In genomic region chr3:194685723-194686413, GRCh38 we compare ENCODE assay signal across 1 cellular context.
TF ChIP-seq lines count a peak whose summit lies in the region.

FAM43A (plus strand) TSS chr3:194685883; CDS start chr3:194686827, 944 bp downstream.

TF ChIP-seq in K562, 482 proteins besides CTCF, POLR2A, EP300 and RAD21 (continued from another document and continues in another):
- TF ChIP-seq ZNF407 (IDR thresholded peaks at IDR 0.05; ENCODE audit: low read depth) (no peak), TFAM (CRISPR knock-in tag; conservative IDR thresholded peaks at IDR 0.05) (no peak), GTF2F1 (IDR thresholded peaks at IDR 0.05; ENCODE audit: low read depth, low read length) (no peak), NFYB (IDR thresholded peaks at IDR 0.05; ENCODE audit: extremely low read depth, insufficient read length) (peak; percentile 3), ELF2 (CRISPR knock-in tag; IDR thresholded peaks at IDR 0.05) (no peak), ATF7 (IDR thresholded peaks at IDR 0.05) (peak; percentile 97), CBFA2T3 (IDR thresholded peaks at IDR 0.05) (no peak), CXXC5 (CRISPR knock-in tag; IDR thresholded peaks at IDR 0.05) (peak; percentile 61), BCOR (IDR thresholded peaks at IDR 0.05) (no peak), CHAMP1 (IDR thresholded peaks at IDR 0.05) (no peak), ZNF217 (CRISPR knock-in tag; IDR thresholded peaks at IDR 0.05) (no peak), ZNF766 (CRISPR knock-in tag; conservative IDR thresholded peaks at IDR 0.05) (no peak), RERE (CRISPR knock-in tag; IDR thresholded peaks at IDR 0.05; ENCODE audit: borderline replicate concordance) (no peak), DLX4 (CRISPR knock-in tag; IDR thresholded peaks at IDR 0.05) (no peak), RBM15 (IDR thresholded peaks at IDR 0.05; ENCODE audit: insufficient read depth, low read length) (no peak), NCOA4 (IDR thresholded peaks at IDR 0.05; ENCODE audit: partially characterized antibody) (no peak), ZBTB1 (CRISPR knock-in tag; IDR thresholded peaks at IDR 0.05; ENCODE audit: borderline replicate concordance, low read depth) (no peak), CEBPB (tag; IDR thresholded peaks at IDR 0.05) (no peak), MCM5 (IDR thresholded peaks at IDR 0.05; ENCODE audit: low read depth) (no peak), MLX (CRISPR knock-in tag; conservative IDR thresholded peaks at IDR 0.05) (no peak), HDAC1 (IDR thresholded peaks at IDR 0.05) (no peak), RHOXF2B (CRISPR knock-in tag; conservative IDR thresholded peaks at IDR 0.05) (no peak), ZZZ3 (IDR thresholded peaks at IDR 0.05) (no peak), ZNF707 (CRISPR knock-in tag; conservative IDR thresholded peaks at IDR 0.05) (no peak), RBM39 (optimal IDR thresholded peaks at IDR 0.05; ENCODE audit: low read depth, low read length) (no peak), ARID3B (CRISPR knock-in tag; IDR thresholded peaks at IDR 0.05; ENCODE audit: borderline replicate concordance) (no peak), MTA1 (IDR thresholded peaks at IDR 0.05; ENCODE audit: borderline replicate concordance) (no peak), POLR2G (IDR thresholded peaks at IDR 0.05; ENCODE audit: low read depth, low read length) (peak; percentile 97), ZFX (CRISPR knock-in tag; IDR thresholded peaks at IDR 0.05) (peak; percentile 66; the same call in 1 of the 2 replicates), TRIM25 (IDR thresholded peaks at IDR 0.05; ENCODE audit: borderline replicate concordance) (no peak), ZNF23 (CRISPR knock-in tag; IDR thresholded peaks at IDR 0.05) (no peak), EP400 (IDR thresholded peaks at IDR 0.05) (no peak), LCOR (CRISPR knock-in tag; IDR thresholded peaks at IDR 0.05) (peak; percentile 53; the same call in 1 of the 2 replicates), ZNF384 (IDR thresholded peaks at IDR 0.05; ENCODE audit: low read depth, low read length) (no peak), NRF1 (conservative IDR thresholded peaks at IDR 0.05 in 1 of 2, IDR thresholded peaks at IDR 0.05 in 1 of 2) (peak in 1 of 2 experiments; percentile 45; a peak in 3 of 4 replicates)
